In genomic region chr3:134054231-134054630, GRCh38 we compare ENCODE assay signal across 19 cellular contexts. TPM values are rescaled to one million over a fixed set of nuclear protein-coding genes. Genes with fewer than 3 reads are reported as not detected.
"Had no signal": no experiment of that assay in that cellular context is flagged by ENCODE, and none has a peak within 500 bp of the region (broad histone marks: within the 10 kb centered on the region; RNA-seq: fewer than 3 reads in every experiment).

No MANE protein-coding gene starts in this region.

- H3K36me3 Mint-ChIP-seq: activated CD4-positive, alpha-beta memory T cell treated with anti-CD3 and anti-CD28 coated beads for 36 hours; activated CD8-positive, alpha-beta memory T cell treated with anti-CD3 and anti-CD28 coated beads, Interleukin-2, amount 10 ng/mL, durations not matched to agents 7 days and 5 days; activated naive CD4-positive, alpha-beta T cell treated with anti-CD3 and anti-CD28 coated beads, Interleukin-2, amount 50 U/mL, for 24 hours had no signal

- H3K9me3 Mint-ChIP-seq: activated CD4-positive, alpha-beta memory T cell treated with anti-CD3 and anti-CD28 coated beads for 36 hours; activated naive CD4-positive, alpha-beta T cell treated with anti-CD3 and anti-CD28 coated beads, Interleukin-2, amount 50 U/mL, for 24 hours; central memory CD8-positive, alpha-beta T cell had no signal

- H3K4me3 Mint-ChIP-seq: activated CD4-positive, alpha-beta memory T cell treated with anti-CD3 and anti-CD28 coated beads for 36 hours; activated CD8-positive, alpha-beta memory T cell treated with anti-CD3 and anti-CD28 coated beads, Interleukin-2, amount 10 ng/mL, durations not matched to agents 7 days and 5 days; activated naive CD4-positive, alpha-beta T cell treated with anti-CD3 and anti-CD28 coated beads, Interleukin-2, amount 50 U/mL, for 24 hours; central memory CD8-positive, alpha-beta T cell; naive B cell had no signal

- H3K36me3 ChIP-seq: adrenal gland had no signal

- H3K27me3 Mint-ChIP-seq: activated CD4-positive, alpha-beta memory T cell treated with anti-CD3 and anti-CD28 coated beads for 36 hours; activated naive CD4-positive, alpha-beta T cell treated with anti-CD3 and anti-CD28 coated beads, Interleukin-2, amount 50 U/mL, for 24 hours had no signal

- H3K27ac ChIP-seq: adrenal gland, body of pancreas had no signal

- H3K27me3 ChIP-seq: adrenal gland, body of pancreas had no signal

- H3K4me3 ChIP-seq: adrenal gland, body of pancreas had no signal

- H3K27ac Mint-ChIP-seq: activated CD4-positive, alpha-beta memory T cell treated with anti-CD3 and anti-CD28 coated beads for 36 hours; activated CD8-positive, alpha-beta memory T cell treated with anti-CD3 and anti-CD28 coated beads, Interleukin-2, amount 10 ng/mL, durations not matched to agents 7 days and 5 days; activated naive CD4-positive, alpha-beta T cell treated with anti-CD3 and anti-CD28 coated beads, Interleukin-2, amount 50 U/mL, for 24 hours; naive B cell had no signal

- H3K4me1 ChIP-seq: adrenal gland had no signal

- DNase-seq: activated CD4-positive, alpha-beta memory T cell treated with anti-CD3 and anti-CD28 coated beads for 36 hours; activated CD4-positive, alpha-beta T cell treated with anti-CD3 and anti-CD28 coated beads for 1 hour; activated CD8-positive, alpha-beta memory T cell treated with anti-CD3 and anti-CD28 coated beads, Interleukin-2, amount 10 ng/mL, durations not matched to agents 7 days and 5 days; activated T-cell treated with anti-CD3 and anti-CD28 coated beads, Interleukin-2, amount 50 U/mL, for 1 hour; adrenal gland; body of pancreas; effector CD8-positive, alpha-beta T cell; naive B cell; retina; stimulated activated CD4-positive, alpha-beta T cell treated with anti-CD3 and anti-CD28 coated beads, Interleukin-15, amount 100 ng/mL, for 24 hours; stimulated activated CD4-positive, alpha-beta T cell treated with anti-CD3 and anti-CD28 coated beads, Interleukin-4, amount 100 ng/mL, for 1 hour; stimulated activated naive CD4-positive, alpha-beta T cell; substantia nigra; T-helper 1 cell; T1000 had no signal

- ATAC-seq: activated CD8-positive, alpha-beta memory T cell treated with anti-CD3 and anti-CD28 coated beads, Interleukin-2, amount 10 ng/mL, durations not matched to agents 7 days and 5 days; body of pancreas; SK-N-SH treated with all-trans-retinoic acid at 6 μM for 48 hours had no signal

- H3K9me3 ChIP-seq: adrenal gland, body of pancreas had no signal

- H3K4me1 Mint-ChIP-seq: naive B cell had no signal

RNA-seq across cellular contexts. Expression of gene SLCO2A1, which starts 24.5 kb away (rescaled TPM):
- total RNA-seq: activated CD4-positive, alpha-beta memory T cell treated with anti-CD3 and anti-CD28 coated beads for 36 hours; activated CD8-positive, alpha-beta memory T cell treated with anti-CD3 and anti-CD28 coated beads, Interleukin-2, amount 10 ng/mL, durations not matched to agents 7 days and 5 days; mononuclear cell had no signal
